ENCODE assay signal across 1 cellular context in genomic region chr14:100281286-100282082, GRCh38.
A peak's percentile ranks its signal among the peaks of the same experiment; 100 is the strongest.
TF ChIP-seq lines count a peak whose summit lies in the region.

No MANE protein-coding gene starts in this region.

TF ChIP-seq in HEK293, 187 proteins besides CTCF, POLR2A, EP300 and RAD21 (continued from another document):
- TF ChIP-seq ZNF280D (tag by site-specific recombination; IDR thresholded peaks at IDR 0.05) (no peak), ZNF23 (tag by site-specific recombination; IDR thresholded peaks at IDR 0.05; ENCODE audit: borderline replicate concordance) (no peak), TSHZ1 (tag by site-specific recombination; IDR thresholded peaks at IDR 0.05; ENCODE audit: borderline replicate concordance) (no peak), ZBTB21 (tag by site-specific recombination; IDR thresholded peaks at IDR 0.05) (no peak), ZNF514 (tag by site-specific recombination; IDR thresholded peaks at IDR 0.05) (no peak), ZNF121 (tag by site-specific recombination; IDR thresholded peaks at IDR 0.05) (peak; percentile 42; the same call in 1 of the 2 replicates)
